In the genomic region with DNA sequence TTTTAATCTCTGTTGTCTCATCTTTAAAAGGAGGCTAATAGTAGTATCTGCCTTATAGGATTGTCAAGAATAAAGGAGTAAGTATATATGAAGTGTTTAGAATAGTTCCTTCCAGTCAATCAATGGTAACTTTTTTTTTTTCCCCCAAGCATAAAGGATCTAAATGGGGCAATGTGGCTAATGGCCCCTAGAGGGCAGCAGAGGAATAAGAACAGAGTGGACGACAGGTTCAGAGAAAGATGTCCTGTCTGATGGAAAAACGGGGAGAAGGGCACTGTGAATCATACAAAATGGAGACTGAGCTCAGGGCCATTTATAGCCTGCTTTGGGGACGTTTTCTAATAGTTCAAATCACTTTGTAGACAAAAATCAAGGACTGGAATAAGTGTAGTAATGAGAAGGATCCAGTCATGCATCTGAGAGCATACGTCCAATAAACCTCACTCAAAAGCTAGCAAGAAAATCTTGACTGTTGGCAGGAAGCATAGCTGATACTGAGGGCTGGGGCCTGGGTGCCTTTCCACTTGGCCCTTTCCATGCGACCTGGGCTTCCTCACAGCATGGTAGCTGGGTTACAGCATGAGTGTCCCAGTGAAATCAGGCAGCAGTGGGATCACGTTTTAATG, we compare ENCODE assay signal across 7 cellular contexts. TPM values are rescaled to one million over a fixed set of nuclear protein-coding genes. Genes with fewer than 3 reads are reported as not detected.
DNase-seq lines count a peak whose midpoint lies in the region; ATAC-seq, FAIRE-seq and TF ChIP-seq lines count a peak whose summit lies in the region.

No MANE protein-coding gene starts in this region.

- peak; percentile 95 for FAIRE-seq in GM12892 (lab: Jason Lieb, UNC)

- TF ChIP-seq POLR2A in GM12892 (IDR thresholded peaks at IDR 0.05; ENCODE audit: low read depth, low read length) = no peak

- peak; percentile 33 for DNase-seq in GM12892 (ENCODE audit: insufficient read length)
- peak; percentile 55 for DNase-seq in NCI-H345 treated with DMSO at 0.1 percent for 48 hours (lab: John Stamatoyannopoulos, UW; ENCODE audit: unreplicated experiment)
- DNase-seq in activated CD4-positive, alpha-beta T cell treated with anti-CD3 and anti-CD28 coated beads for 1 hour = peak; percentile 41
- DNase-seq in cerebellum (ENCODE audit: low spot score) = peak; percentile 52
- DNase-seq in left lobe of liver (ENCODE audit: low spot score) = peak; percentile 57
- DNase-seq in stimulated activated CD4-positive, alpha-beta T cell treated with anti-CD3 and anti-CD28 coated beads, Interleukin-4, amount 100 ng/mL, for 48 hours (ENCODE audit: low read depth in 2 of 2) = peak; percentile 43 to 46

- peak; percentile 46 for ATAC-seq in HG03159 (IDR thresholded peaks at IDR 0.05; ENCODE audit: unreplicated experiment)
- ATAC-seq in left lobe of liver = peak; percentile 94

RNA-seq across cellular contexts. Expression of gene IFNG-AS1, which starts 51.3 kb away (rescaled TPM):
- polyA plus RNA-seq in GM12892 (2012; ENCODE audit: missing spikeins) = 1.5 TPM
- not detected for total RNA-seq in cerebellum
- not detected for total RNA-seq in left lobe of liver

Comparison
In these comparisons a context has a peak if more than half of its experiments do, and no peak if none do; other contexts are left out.
1. Peak in every context shown above with its lines: DNase-seq and ATAC-seq.